Comparison of ENCODE assay signal across 8 cellular contexts in the genomic region with DNA sequence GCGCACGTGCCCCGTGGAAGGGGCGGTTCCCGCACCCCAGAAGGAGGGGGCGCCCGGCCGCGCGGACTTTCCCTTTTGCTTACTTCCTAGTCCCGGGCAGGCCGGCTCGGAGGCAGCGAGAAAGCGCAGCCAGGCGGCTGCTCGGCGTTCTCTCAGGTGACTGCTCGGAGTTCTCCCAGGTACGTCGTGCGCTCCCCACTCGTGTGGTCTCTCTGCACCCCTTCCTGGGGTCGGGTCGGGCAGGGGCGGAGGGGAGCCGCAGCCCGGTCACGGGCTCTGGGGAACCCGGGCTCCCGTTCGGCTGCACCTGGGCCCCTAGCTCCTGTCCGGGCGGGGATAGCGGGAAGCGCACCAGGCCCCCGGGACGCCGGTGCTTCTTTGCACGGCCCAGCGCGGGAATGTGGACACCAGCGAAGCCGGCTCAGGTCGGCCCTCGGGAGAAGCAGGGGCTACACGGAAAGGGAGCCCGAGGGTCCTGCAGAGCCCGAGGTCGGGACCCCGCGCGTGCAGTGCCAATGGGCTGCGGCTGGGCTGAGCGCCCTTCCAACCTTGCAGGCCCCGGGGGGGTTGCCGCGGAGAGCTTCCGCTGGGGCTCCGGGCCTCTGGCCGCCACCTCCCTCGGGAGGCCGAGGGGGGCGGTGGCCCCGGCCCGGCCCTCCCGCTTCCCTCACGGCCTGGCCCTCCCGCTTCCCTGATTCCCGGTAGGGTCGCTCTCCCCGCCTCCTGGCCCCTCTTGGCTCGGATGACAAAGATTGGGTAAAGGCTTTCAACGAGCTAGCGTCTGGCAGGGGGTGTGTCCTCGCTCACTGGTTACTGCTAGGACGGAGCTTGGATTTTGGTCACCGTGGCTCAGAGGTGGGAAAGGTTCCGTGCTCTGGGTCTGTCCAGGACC. TPM values are rescaled to one million over a fixed set of nuclear protein-coding genes. Genes with fewer than 3 reads are reported as not detected.
DNase-seq lines count a peak whose midpoint lies in the region; ATAC-seq, FAIRE-seq and TF ChIP-seq lines count a peak whose summit lies in the region.

TSS of gene TLR2 (plus strand) at position 99 of the 892 bp plus-strand sequence. CDS start 18,628 bp downstream, outside the sequence.

- H2AFZ ChIP-seq in smooth muscle cell (ENCODE audit: low read depth) = peak within 1 kb of the TSS; percentile 93

- H4K20me1 ChIP-seq in smooth muscle cell (ENCODE audit: low read depth) = no peaks in the 10 kb centered on the region

- TF ChIP-seq POLR2A in A549 (IDR thresholded peaks at IDR 0.05; ENCODE audit: low read length) = no peak

- H3K9ac ChIP-seq in smooth muscle cell (ENCODE audit: low read depth) = no peak within 1 kb of the TSS

- peak within 1 kb of the TSS; percentile 97 for H3K4me2 ChIP-seq in A549
- H3K4me2 ChIP-seq in smooth muscle cell = peak within 1 kb of the TSS; percentile 99

- DNase-seq in A549 (ENCODE audit: low read depth in 1 of 2, low spot score in 1 of 2) (peak in 1 of 2 experiments; percentile 17), T-helper 2 cell (peak; percentile 26 to 57 (median 44)), astrocyte of the hippocampus (ENCODE audit: low read depth, low spot score) (peak; percentile 59), iPS-NIHi11 (ENCODE audit: low spot score) (peak; percentile 77), smooth muscle cell (lab: John Stamatoyannopoulos, UW; ENCODE audit: unreplicated experiment) (peak; percentile 2), NCI-H1092 treated with DMSO at 0.1 percent for 48 hours (lab: John Stamatoyannopoulos, UW) (no peak)

- H3K27ac ChIP-seq in A549 (peak within 1 kb of the TSS in 1 of 2 experiments; percentile 65; a peak in 3 of 6 replicates), smooth muscle cell (ENCODE audit: low read depth) (no peak within 1 kb of the TSS)

- POLR2A ChIA-PET in A549 (lab: Yijun Ruan, JAX) = no interaction called here

- H3K36me3 ChIP-seq in smooth muscle cell (ENCODE audit: low read depth) = no peaks in the 10 kb centered on the region

- H3K27me3 ChIP-seq in smooth muscle cell (ENCODE audit: low read depth) = peaks cover 49% of the 10 kb centered on the region

- CTCF ChIA-PET in A549 (lab: Yijun Ruan, JAX) = no interaction called here

- no peaks in the 10 kb centered on the region for H3K9me3 ChIP-seq in A549
- no peaks in the 10 kb centered on the region for H3K9me3 ChIP-seq in smooth muscle cell (replicated peaks; ENCODE audit: low read depth)

- peak; percentile 86 to 87 for ATAC-seq in A549
- peak; percentile 88 for ATAC-seq in GM18907 (IDR thresholded peaks at IDR 0.05; ENCODE audit: unreplicated experiment)
- peak; percentile 82 for ATAC-seq in HG03175 (IDR thresholded peaks at IDR 0.05; ENCODE audit: unreplicated experiment)

- no peak for TF ChIP-seq RAD21 in A549 (conservative IDR thresholded peaks at IDR 0.05 in 1 of 2, IDR thresholded peaks at IDR 0.05 in 1 of 2)

- 30% methylated on average over 8 of the region's 79 CpGs for WGBS in A549 (ENCODE audit: missing lambda C conversion rate)
- 2% methylated on average over 68 of the region's 79 CpGs for WGBS in smooth muscle cell (ENCODE audit: low lambda C conversion rate)

- no peaks in the 10 kb centered on the region for H3K79me2 ChIP-seq in smooth muscle cell (ENCODE audit: low read depth)

- TF ChIP-seq CTCF in A549 (IDR thresholded peaks at IDR 0.05) = no peak
- TF ChIP-seq CTCF in smooth muscle cell (IDR thresholded peaks at IDR 0.05; ENCODE audit: borderline replicate concordance, insufficient read depth, poor library complexity, severe bottlenecking) = no peak

- no peak for FAIRE-seq in A549 (lab: Jason Lieb, UNC)

- no peak for TF ChIP-seq EP300 in A549 (IDR thresholded peaks at IDR 0.05)

- peak within 1 kb of the TSS; percentile 53 for H3K4me3 ChIP-seq in A549
- H3K4me3 ChIP-seq in smooth muscle cell = peak within 1 kb of the TSS; percentile 63

- H3K4me1 ChIP-seq in A549 = 0 out of 3 replicates have a peak, but pooled peaks cover 5% of the 10 kb centered on the region
- peaks cover 8% of the 10 kb centered on the region for H3K4me1 ChIP-seq in smooth muscle cell (ENCODE audit: low read depth)

- H3F3A ChIP-seq in smooth muscle cell (ENCODE audit: low read depth) = no peaks in the 10 kb centered on the region

TF ChIP-seq in A549, 52 proteins besides CTCF, POLR2A, EP300 and RAD21:
- TF ChIP-seq CBX8 (IDR thresholded peaks at IDR 0.05) (0 out of 2 replicates have a peak, but pooled peaks have one; percentile 38), HEYL (CRISPR knock-in tag; IDR thresholded peaks at IDR 0.05) (no peak), NPAS2 (CRISPR knock-in tag; IDR thresholded peaks at IDR 0.05; ENCODE audit: borderline replicate concordance) (no peak), ZNF302 (CRISPR knock-in tag; IDR thresholded peaks at IDR 0.05) (no peak)

RNA-seq across cellular contexts. Expression of gene TLR2, which starts in this region (rescaled TPM):
- polyA plus RNA-seq in A549 (2011; rRNA removed) (0.13 and 0.14 TPM in 2 replicates), A549 (2017; fragmentation: RNase III; extraction: RNeasy Plus Mini Kit Qiagen cat#74134 plus additional on column Dnase treatment) (not detected in 3 replicates), smooth muscle cell (not detected in 2 replicates)
- polyA plus RNA-seq in A549 (2012; cell fraction: cytosol; rRNA removed) = not detected in 2 replicates
- 0.02 and 0.07 TPM in 2 replicates for polyA plus RNA-seq in A549 (2012; cell fraction: nucleus; rRNA removed)
- not detected in 2 replicates for polyA minus RNA-seq in A549 (2011; rRNA and poly(A)+ RNA removed)
- 0.31 TPM in 1 of 2 replicates, not detected in the other for total RNA-seq in smooth muscle cell

Comparison
In these comparisons a context has a peak if more than half of its experiments do, and no peak if none do; other contexts are left out.
1. Peak in ATAC-seq, H3K4me3 ChIP-seq and H3K4me2 ChIP-seq in A549; RNA of the gene not detected or under 1 TPM.
2. Peak in DNase-seq, H3K4me3 ChIP-seq and H3K4me2 ChIP-seq in smooth muscle cell; RNA of the gene not detected or under 1 TPM.